ENCODE assay signal across 7 cellular contexts in the genomic region with DNA sequence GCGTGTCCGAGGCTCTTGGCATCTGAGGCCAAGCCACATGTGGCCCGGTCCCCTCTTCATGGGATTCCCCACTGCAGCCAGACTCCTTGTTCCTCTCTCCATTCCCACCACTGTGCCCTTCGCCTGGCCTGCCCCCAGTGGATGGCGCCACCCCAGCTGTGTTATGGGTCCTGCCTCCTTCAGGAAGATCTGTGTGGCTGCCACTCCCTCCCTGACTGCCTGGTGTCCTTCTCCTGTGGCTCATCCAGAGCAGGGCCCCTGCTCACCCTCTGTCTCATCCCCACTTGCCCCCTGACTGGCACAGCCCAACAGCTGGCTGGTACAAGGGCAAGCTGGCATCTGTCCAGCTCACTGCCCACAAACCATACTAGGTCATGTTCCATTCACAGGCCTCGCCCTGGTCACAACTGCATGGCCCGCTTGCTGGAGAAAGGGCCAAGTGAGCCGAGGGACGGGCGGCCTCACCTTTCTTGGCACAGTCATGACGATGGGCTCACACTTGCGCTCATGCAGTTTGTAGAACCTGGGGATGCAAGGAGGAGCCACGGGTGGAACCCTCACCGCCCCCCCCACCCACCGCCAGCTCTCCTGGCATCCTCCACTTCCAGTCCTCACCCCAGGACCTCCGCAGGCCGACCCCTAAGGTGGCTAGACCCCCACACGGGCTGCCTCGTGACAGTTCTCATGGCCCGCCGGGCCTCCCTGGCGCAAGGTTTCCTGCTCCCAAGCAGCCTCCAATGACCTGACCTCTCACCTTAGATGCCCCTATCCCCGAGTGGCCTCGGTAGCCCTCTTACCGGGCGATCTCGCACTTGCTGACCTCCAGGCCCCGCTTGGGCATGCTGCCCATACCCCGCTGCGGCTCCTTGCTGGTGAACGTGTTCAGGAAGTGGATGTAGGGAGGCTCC. TPM values are rescaled to one million over a fixed set of nuclear protein-coding genes. Genes with fewer than 3 reads are reported as not detected.
DNase-seq lines count a peak whose midpoint lies in the region; FAIRE-seq and TF ChIP-seq lines count a peak whose summit lies in the region.

No MANE protein-coding gene starts in this region.

- DNase-seq in Daoy (ENCODE audit: low read depth) (peak; percentile 49), keratinocyte (ENCODE audit: low read depth, low spot score) (no peak), type B pancreatic cell (ENCODE audit: extremely low spot score, unreplicated experiment) (no peak), NCI-H524 treated with DMSO at 0.1 percent for 48 hours (lab: John Stamatoyannopoulos, UW) (no peak)
- DNase-seq in Jurkat, Clone E6-1 (ENCODE audit: low read depth, low spot score): peak; percentile 32
- peak; percentile 31 for DNase-seq in activated T-helper 1 cell treated with anti-CD3 and anti-CD28 coated beads, Interleukin-12 subunit alpha, Interleukin-12 subunit beta, Interleukin-2, Interleukin-4 antibody, amounts not matched to agents 30 ng/mL and 10 ng/mL and 1 ng/mL, durations not matched to agents 14 hours and 24 hours and 36 hours (ENCODE audit: low spot score)
- no peak for DNase-seq in effector CD8-positive, alpha-beta T cell (lab: John Stamatoyannopoulos, UW)

- dilution Hi-C loops in keratinocyte (cut with MboI; ENCODE audit: extremely low pct_ligation_motif_present, low sequenced_read_pairs): no loop called here

- H3K36me3 ChIP-seq in keratinocyte (ENCODE audit: control insufficient read depth in 2 of 2, extremely low read depth in 1 of 2, insufficient read depth in 2 of 2, low read length in 2 of 2): peaks cover under 1 to 17% of the 10 kb centered on the region in 2 experiments

- H3K4me3 ChIP-seq in Jurkat, Clone E6-1 (ENCODE audit: low read length): peak overlapping the region; percentile 93
- no peak overlapping the region for H3K4me3 ChIP-seq in keratinocyte (ENCODE audit: control insufficient read depth in 2 of 3, extremely low read depth in 1 of 3, insufficient read depth in 2 of 3, low read depth in 1 of 3, low read length in 3 of 3)

- H3K9me1 ChIP-seq in keratinocyte (ENCODE audit: control insufficient read depth, extremely low read depth, insufficient read depth, low read length): no peaks in the 10 kb centered on the region

- no peak overlapping the region for H3K27ac ChIP-seq in keratinocyte (ENCODE audit: control insufficient read depth, insufficient read depth, low read length)

- H3K9ac ChIP-seq in keratinocyte (ENCODE audit: control insufficient read depth, extremely low read depth, insufficient read depth, low read length): no peak overlapping the region

- no peak overlapping the region for H3K4me2 ChIP-seq in keratinocyte (ENCODE audit: control insufficient read depth, extremely low read depth, insufficient read depth, low read depth, low read length)

- no peaks in the 10 kb centered on the region for H3K9me3 ChIP-seq in keratinocyte (ENCODE audit: control insufficient read depth, low read depth, low read length)

- H2AFZ ChIP-seq in keratinocyte (ENCODE audit: control insufficient read depth, low read length): no peak overlapping the region

- no peaks in the 10 kb centered on the region for H3K27me3 Mint-ChIP-seq in activated T-helper 1 cell treated with anti-CD3 and anti-CD28 coated beads, Interleukin-12 subunit alpha, Interleukin-12 subunit beta, Interleukin-2, Interleukin-4 antibody, amounts not matched to agents 30 ng/mL and 10 ng/mL and 1 ng/mL, durations not matched to agents 14 hours and 24 hours and 36 hours (ENCODE audit: insufficient read depth)
- no peaks in the 10 kb centered on the region for H3K27me3 Mint-ChIP-seq in type B pancreatic cell

- H4K20me1 ChIP-seq in keratinocyte (ENCODE audit: control insufficient read depth, extremely low read depth, insufficient read depth, low read length): peaks cover 5% of the 10 kb centered on the region

- peaks cover 21% of the 10 kb centered on the region for H3K36me3 Mint-ChIP-seq in activated T-helper 1 cell treated with anti-CD3 and anti-CD28 coated beads, Interleukin-12 subunit alpha, Interleukin-12 subunit beta, Interleukin-2, Interleukin-4 antibody, amounts not matched to agents 30 ng/mL and 10 ng/mL and 1 ng/mL, durations not matched to agents 14 hours and 24 hours and 36 hours (ENCODE audit: low read depth)
- H3K36me3 Mint-ChIP-seq in type B pancreatic cell: no peaks in the 10 kb centered on the region

- peak; percentile 40 to 71 (median 54) for TF ChIP-seq CTCF in keratinocyte (optimal IDR thresholded peaks at IDR 0.05 in 1 of 3, IDR thresholded peaks at IDR 0.05 in 1 of 3, conservative IDR thresholded peaks at IDR 0.05 in 1 of 3; ENCODE audit: extremely low read depth in 1 of 3, insufficient read depth in 2 of 3, low read length in 3 of 3)
- TF ChIP-seq CTCF in type B pancreatic cell (conservative IDR thresholded peaks at IDR 0.05): no peak

- H3K4me3 Mint-ChIP-seq in activated T-helper 1 cell treated with anti-CD3 and anti-CD28 coated beads, Interleukin-12 subunit alpha, Interleukin-12 subunit beta, Interleukin-2, Interleukin-4 antibody, amounts not matched to agents 30 ng/mL and 10 ng/mL and 1 ng/mL, durations not matched to agents 14 hours and 24 hours and 36 hours: peak overlapping the region; percentile 90
- H3K4me3 Mint-ChIP-seq in type B pancreatic cell: peak overlapping the region; percentile 23

- no peak for FAIRE-seq in keratinocyte (lab: Jason Lieb, UNC)

- no peaks in the 10 kb centered on the region for H3K27me3 ChIP-seq in keratinocyte (ENCODE audit: control insufficient read depth, extremely low read depth, insufficient read depth, low read length)

- no peaks in the 10 kb centered on the region for H3K9me3 Mint-ChIP-seq in activated T-helper 1 cell treated with anti-CD3 and anti-CD28 coated beads, Interleukin-12 subunit alpha, Interleukin-12 subunit beta, Interleukin-2, Interleukin-4 antibody, amounts not matched to agents 30 ng/mL and 10 ng/mL and 1 ng/mL, durations not matched to agents 14 hours and 24 hours and 36 hours
- H3K9me3 Mint-ChIP-seq in type B pancreatic cell: no peaks in the 10 kb centered on the region

- H3K79me2 ChIP-seq in keratinocyte (ENCODE audit: control insufficient read depth, insufficient read depth, low read length): peaks cover 15% of the 10 kb centered on the region

- peaks cover 33% of the 10 kb centered on the region for H3K4me1 Mint-ChIP-seq in activated T-helper 1 cell treated with anti-CD3 and anti-CD28 coated beads, Interleukin-12 subunit alpha, Interleukin-12 subunit beta, Interleukin-2, Interleukin-4 antibody, amounts not matched to agents 30 ng/mL and 10 ng/mL and 1 ng/mL, durations not matched to agents 14 hours and 24 hours and 36 hours (ENCODE audit: low read depth)
- H3K4me1 Mint-ChIP-seq in type B pancreatic cell (ENCODE audit: unreplicated experiment): peaks cover 3% of the 10 kb centered on the region

- intact Hi-C loops in activated T-helper 1 cell treated with anti-CD3 and anti-CD28 coated beads, Interleukin-12 subunit alpha, Interleukin-12 subunit beta, Interleukin-2, Interleukin-4 antibody, amounts not matched to agents 30 ng/mL and 10 ng/mL and 1 ng/mL, durations not matched to agents 14 hours and 24 hours and 36 hours (cut with micrococcal nuclease): loop anchor here (2.0 kb wide), 2 partner anchors 19 to 29 kb away; a partner anchor contains a TSS

- H3K4me1 ChIP-seq in keratinocyte (ENCODE audit: control insufficient read depth, extremely low read depth, insufficient read depth, low read length): peaks cover 6% of the 10 kb centered on the region

- peak overlapping the region; percentile 97 for H3K27ac Mint-ChIP-seq in activated T-helper 1 cell treated with anti-CD3 and anti-CD28 coated beads, Interleukin-12 subunit alpha, Interleukin-12 subunit beta, Interleukin-2, Interleukin-4 antibody, amounts not matched to agents 30 ng/mL and 10 ng/mL and 1 ng/mL, durations not matched to agents 14 hours and 24 hours and 36 hours
- H3K27ac Mint-ChIP-seq in type B pancreatic cell: no peak overlapping the region

RNA-seq across cellular contexts. Expression of a gene that starts 2.1 kb away (rescaled TPM):
- 1.1 and 3.0 TPM in 2 replicates for total RNA-seq in Daoy (2014; rRNA removed; shearing (Covaris generic))
- polyA plus RNA-seq in Jurkat, Clone E6-1 (2012; ENCODE audit: insufficient read depth, insufficient read length): 125 TPM
- total RNA-seq in activated T-helper 1 cell treated with anti-CD3 and anti-CD28 coated beads, Interleukin-12 subunit alpha, Interleukin-12 subunit beta, Interleukin-2, Interleukin-4 antibody, amounts not matched to agents 30 ng/mL and 10 ng/mL and 1 ng/mL, durations not matched to agents 14 hours and 24 hours and 36 hours: 108 and 109 TPM in 2 replicates
- polyA plus RNA-seq in keratinocyte: 0.10 TPM in 1 of 3 replicates, not detected in the others
- polyA plus RNA-seq in keratinocyte (2011; ENCODE audit: low read depth): 0.46 TPM
- not detected in 2 replicates for polyA plus RNA-seq in keratinocyte (2011; cell fraction: cytosol; rRNA removed)
- polyA plus RNA-seq in keratinocyte (2011; cell fraction: nucleus; rRNA removed): 0.25 and 0.27 TPM in 2 replicates
- 0.34 TPM in 1 of 2 replicates, not detected in the other for polyA plus RNA-seq in keratinocyte (2012; ENCODE audit: low replicate concordance)
- not detected in 3 replicates for polyA minus RNA-seq in keratinocyte
- polyA minus RNA-seq in keratinocyte (2011; cell fraction: cytosol; rRNA and poly(A)+ RNA removed): not detected
- polyA minus RNA-seq in keratinocyte (2011; cell fraction: nucleus; rRNA and poly(A)+ RNA removed): not detected in 2 replicates
- total RNA-seq in type B pancreatic cell (ENCODE audit: low replicate concordance): 1.1 and 2.0 TPM in 2 replicates

RNA-seq across cellular contexts. Expression of a gene that starts 3.7 kb away (rescaled TPM):
- total RNA-seq in Daoy (2014; rRNA removed; shearing (Covaris generic)): 78.7 and 85.8 TPM in 2 replicates
- 41.4 TPM for polyA plus RNA-seq in Jurkat, Clone E6-1 (2012; ENCODE audit: insufficient read depth, insufficient read length)
- 222 and 225 TPM in 2 replicates for total RNA-seq in activated T-helper 1 cell treated with anti-CD3 and anti-CD28 coated beads, Interleukin-12 subunit alpha, Interleukin-12 subunit beta, Interleukin-2, Interleukin-4 antibody, amounts not matched to agents 30 ng/mL and 10 ng/mL and 1 ng/mL, durations not matched to agents 14 hours and 24 hours and 36 hours
- polyA plus RNA-seq in keratinocyte: 49.2 to 91.4 TPM (median 58.5 TPM) in 3 replicates
- 26.4 TPM for polyA plus RNA-seq in keratinocyte (2011; ENCODE audit: low read depth)
- 30.5 and 97.4 TPM in 2 replicates for polyA plus RNA-seq in keratinocyte (2011; cell fraction: cytosol; rRNA removed)
- 61.6 and 70.1 TPM in 2 replicates for polyA plus RNA-seq in keratinocyte (2011; cell fraction: nucleus; rRNA removed)
- 46.1 and 68.2 TPM in 2 replicates for polyA plus RNA-seq in keratinocyte (2012; ENCODE audit: low replicate concordance)
- polyA minus RNA-seq in keratinocyte: 53.2 to 94.1 TPM (median 66.5 TPM) in 3 replicates
- 147 TPM for polyA minus RNA-seq in keratinocyte (2011; cell fraction: cytosol; rRNA and poly(A)+ RNA removed)
- 34.1 and 41.6 TPM in 2 replicates for polyA minus RNA-seq in keratinocyte (2011; cell fraction: nucleus; rRNA and poly(A)+ RNA removed)
- 77.4 and 90.2 TPM in 2 replicates for total RNA-seq in type B pancreatic cell (ENCODE audit: low replicate concordance)

RNA-seq across cellular contexts. Expression of a gene that starts 11.3 kb away (rescaled TPM):
- total RNA-seq in Daoy (2014; rRNA removed; shearing (Covaris generic)): 36.6 and 42.5 TPM in 2 replicates
- polyA plus RNA-seq in Jurkat, Clone E6-1 (2012; ENCODE audit: insufficient read depth, insufficient read length): 105 TPM
- 84.1 and 86.2 TPM in 2 replicates for total RNA-seq in activated T-helper 1 cell treated with anti-CD3 and anti-CD28 coated beads, Interleukin-12 subunit alpha, Interleukin-12 subunit beta, Interleukin-2, Interleukin-4 antibody, amounts not matched to agents 30 ng/mL and 10 ng/mL and 1 ng/mL, durations not matched to agents 14 hours and 24 hours and 36 hours
- 59.5 to 83.0 TPM (median 61.4 TPM) in 3 replicates for polyA plus RNA-seq in keratinocyte
- 31.4 TPM for polyA plus RNA-seq in keratinocyte (2011; ENCODE audit: low read depth)
- polyA plus RNA-seq in keratinocyte (2011; cell fraction: cytosol; rRNA removed): 59.2 and 96.9 TPM in 2 replicates
- polyA plus RNA-seq in keratinocyte (2011; cell fraction: nucleus; rRNA removed): 58.7 and 66.4 TPM in 2 replicates
- polyA plus RNA-seq in keratinocyte (2012; ENCODE audit: low replicate concordance): 62.6 and 62.9 TPM in 2 replicates
- polyA minus RNA-seq in keratinocyte: 74.5 to 116 TPM (median 91.3 TPM) in 3 replicates
- polyA minus RNA-seq in keratinocyte (2011; cell fraction: cytosol; rRNA and poly(A)+ RNA removed): 93.2 TPM
- polyA minus RNA-seq in keratinocyte (2011; cell fraction: nucleus; rRNA and poly(A)+ RNA removed): 25.1 and 36.3 TPM in 2 replicates
- 55.5 and 57.0 TPM in 2 replicates for total RNA-seq in type B pancreatic cell (ENCODE audit: low replicate concordance)

RNA-seq across cellular contexts. Expression of a gene that starts 13.0 kb away (rescaled TPM):
- not detected in 2 replicates for total RNA-seq in Daoy (2014; rRNA removed; shearing (Covaris generic))
- polyA plus RNA-seq in Jurkat, Clone E6-1 (2012; ENCODE audit: insufficient read depth, insufficient read length): not detected
- total RNA-seq in activated T-helper 1 cell treated with anti-CD3 and anti-CD28 coated beads, Interleukin-12 subunit alpha, Interleukin-12 subunit beta, Interleukin-2, Interleukin-4 antibody, amounts not matched to agents 30 ng/mL and 10 ng/mL and 1 ng/mL, durations not matched to agents 14 hours and 24 hours and 36 hours: not detected in 2 replicates
- polyA plus RNA-seq in keratinocyte: not detected in 3 replicates
- polyA plus RNA-seq in keratinocyte (2011; ENCODE audit: low read depth): not detected
- not detected in 2 replicates for polyA plus RNA-seq in keratinocyte (2011; cell fraction: cytosol; rRNA removed)
- not detected in 2 replicates for polyA plus RNA-seq in keratinocyte (2011; cell fraction: nucleus; rRNA removed)
- not detected in 2 replicates for polyA plus RNA-seq in keratinocyte (2012; ENCODE audit: low replicate concordance)
- polyA minus RNA-seq in keratinocyte: not detected in 3 replicates
- polyA minus RNA-seq in keratinocyte (2011; cell fraction: cytosol; rRNA and poly(A)+ RNA removed): not detected
- polyA minus RNA-seq in keratinocyte (2011; cell fraction: nucleus; rRNA and poly(A)+ RNA removed): not detected in 2 replicates
- total RNA-seq in type B pancreatic cell (ENCODE audit: low replicate concordance): not detected in 2 replicates

RNA-seq across cellular contexts. Expression of a gene that starts 15.6 kb away (rescaled TPM):
- total RNA-seq in Daoy (2014; rRNA removed; shearing (Covaris generic)): 0.06 and 0.15 TPM in 2 replicates
- polyA plus RNA-seq in Jurkat, Clone E6-1 (2012; ENCODE audit: insufficient read depth, insufficient read length): not detected
- total RNA-seq in activated T-helper 1 cell treated with anti-CD3 and anti-CD28 coated beads, Interleukin-12 subunit alpha, Interleukin-12 subunit beta, Interleukin-2, Interleukin-4 antibody, amounts not matched to agents 30 ng/mL and 10 ng/mL and 1 ng/mL, durations not matched to agents 14 hours and 24 hours and 36 hours: 0.86 and 0.96 TPM in 2 replicates
- polyA plus RNA-seq in keratinocyte: not detected in 3 replicates
- 0.10 TPM for polyA plus RNA-seq in keratinocyte (2011; ENCODE audit: low read depth)
- polyA plus RNA-seq in keratinocyte (2011; cell fraction: cytosol; rRNA removed): not detected in 2 replicates
- not detected in 2 replicates for polyA plus RNA-seq in keratinocyte (2011; cell fraction: nucleus; rRNA removed)
- polyA plus RNA-seq in keratinocyte (2012; ENCODE audit: low replicate concordance): not detected in 2 replicates
- polyA minus RNA-seq in keratinocyte: not detected in 3 replicates
- not detected for polyA minus RNA-seq in keratinocyte (2011; cell fraction: cytosol; rRNA and poly(A)+ RNA removed)
- polyA minus RNA-seq in keratinocyte (2011; cell fraction: nucleus; rRNA and poly(A)+ RNA removed): not detected in 2 replicates
- total RNA-seq in type B pancreatic cell (ENCODE audit: low replicate concordance): not detected in 2 replicates

Comparison
In these comparisons a context has a peak if more than half of its experiments do, and no peak if none do; other contexts are left out.
1. DNase-seq: peak in Daoy (single experiment), Jurkat, Clone E6-1 (single experiment) and activated T-helper 1 cell treated with anti-CD3 and anti-CD28 coated beads, Interleukin-12 subunit alpha, Interleukin-12 subunit beta, Interleukin-2, Interleukin-4 antibody, amounts not matched to agents 30 ng/mL and 10 ng/mL and 1 ng/mL, durations not matched to agents 14 hours and 24 hours and 36 hours (single experiment); none in keratinocyte (single experiment), type B pancreatic cell (single experiment), effector CD8-positive, alpha-beta T cell (single experiment) and NCI-H524 treated with DMSO at 0.1 percent for 48 hours (single experiment).
2. RNA of a gene that starts 2.1 kb away (total RNA-seq): 108 to 109 TPM in activated T-helper 1 cell treated with anti-CD3 and anti-CD28 coated beads, Interleukin-12 subunit alpha, Interleukin-12 subunit beta, Interleukin-2, Interleukin-4 antibody, amounts not matched to agents 30 ng/mL and 10 ng/mL and 1 ng/mL, durations not matched to agents 14 hours and 24 hours and 36 hours; 1.1 to 3.0 TPM in Daoy and 1.1 to 2.0 TPM in type B pancreatic cell; every median in the first group is over 10 times any median in the second.